In the genomic region with DNA sequence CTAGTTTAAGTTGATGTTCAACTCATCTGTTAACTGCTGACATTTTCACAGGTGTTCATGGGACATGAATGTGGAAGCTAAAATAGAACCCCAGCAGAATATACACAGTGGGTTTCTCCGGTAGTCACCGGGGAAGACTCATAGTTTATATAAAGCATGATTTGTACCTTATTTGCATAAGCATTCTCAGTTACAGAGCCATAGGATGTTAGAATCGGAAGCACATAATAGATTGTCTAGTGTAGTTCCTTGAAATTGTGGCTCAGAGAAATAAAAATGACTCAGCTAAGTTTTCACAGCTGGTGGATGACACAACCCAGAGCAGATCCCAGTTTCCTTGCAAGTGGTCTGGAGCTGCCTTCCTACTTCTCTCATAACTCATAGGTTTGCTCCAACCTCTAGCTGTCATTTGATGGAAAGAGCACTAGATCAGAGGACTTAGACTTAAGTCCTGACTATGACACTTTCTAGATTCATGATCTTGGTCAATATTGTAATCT, we compare ENCODE assay signal across 9 cellular contexts.
DNase-seq lines count a peak whose midpoint lies in the region; ATAC-seq and TF ChIP-seq lines count a peak whose summit lies in the region.
"Had no signal": no experiment of that assay in that cellular context is flagged by ENCODE, and none has a peak within 500 bp of the region (broad histone marks: within the 10 kb centered on the region; RNA-seq: fewer than 3 reads in every experiment).

No MANE protein-coding gene starts in this region.

- no peak overlapping the region for H3K27ac Mint-ChIP-seq in activated T-helper 1 cell treated with anti-CD3 and anti-CD28 coated beads, Interleukin-12 subunit alpha, Interleukin-12 subunit beta, Interleukin-2, Interleukin-4 antibody, amounts not matched to agents 30 ng/mL and 10 ng/mL and 1 ng/mL, durations not matched to agents 14 hours and 24 hours and 36 hours

- no peaks in the 10 kb centered on the region for H3K36me3 Mint-ChIP-seq in activated T-helper 1 cell treated with anti-CD3 and anti-CD28 coated beads, Interleukin-12 subunit alpha, Interleukin-12 subunit beta, Interleukin-2, Interleukin-4 antibody, amounts not matched to agents 30 ng/mL and 10 ng/mL and 1 ng/mL, durations not matched to agents 14 hours and 24 hours and 36 hours (ENCODE audit: low read depth)

- ATAC-seq in GM18502 (IDR thresholded peaks at IDR 0.05; ENCODE audit: poor library complexity, unreplicated experiment) (peak; percentile 94), GM21786 (IDR thresholded peaks at IDR 0.05; ENCODE audit: unreplicated experiment) (peak; percentile 67), HG03097 (IDR thresholded peaks at IDR 0.05; ENCODE audit: low FRiP score, unreplicated experiment) (no peak)

- CTCF ChIA-PET in OCI-LY7 (lab: Charles Lee; ENCODE audit: unreplicated experiment): no interaction called here

- no peak overlapping the region for H2AFZ ChIP-seq in OCI-LY7 (ENCODE audit: low read length)

- H3K4me3 ChIP-seq in fibroblast of villous mesenchyme (ENCODE audit: low read depth, low read length): no peak overlapping the region
- no peak overlapping the region for H3K4me3 ChIP-seq in OCI-LY7 (ENCODE audit: low read depth, low read length, poor library complexity, severe bottlenecking)
- H3K4me3 ChIP-seq: SJCRH30 had no signal

- H3K36me3 ChIP-seq in OCI-LY7 (ENCODE audit: insufficient read depth, low read length): no peaks in the 10 kb centered on the region
- H3K36me3 ChIP-seq: SJCRH30 had no signal

- BruUV-seq in OCI-LY7 (replicated peaks; lab: Mats Ljungman, UMichigan): no TSS peak

- no peaks in the 10 kb centered on the region for H4K20me1 ChIP-seq in OCI-LY7 (ENCODE audit: insufficient read depth, low read length)

- no peaks in the 10 kb centered on the region for H3K79me2 ChIP-seq in OCI-LY7 (ENCODE audit: insufficient read depth, low read depth, low read length)

- H3K27ac ChIP-seq in OCI-LY7 (ENCODE audit: low read depth, low read length, poor library complexity, severe bottlenecking): no peak overlapping the region
- H3K27ac ChIP-seq: SJCRH30 had no signal

- intact Hi-C loops in activated T-helper 1 cell treated with anti-CD3 and anti-CD28 coated beads, Interleukin-12 subunit alpha, Interleukin-12 subunit beta, Interleukin-2, Interleukin-4 antibody, amounts not matched to agents 30 ng/mL and 10 ng/mL and 1 ng/mL, durations not matched to agents 14 hours and 24 hours and 36 hours (cut with micrococcal nuclease): no loop called here
- intact Hi-C loops in OCI-LY7 (cut with micrococcal nuclease; ENCODE audit: unreplicated experiment): no loop called here

- H3K4me1 Mint-ChIP-seq in activated T-helper 1 cell treated with anti-CD3 and anti-CD28 coated beads, Interleukin-12 subunit alpha, Interleukin-12 subunit beta, Interleukin-2, Interleukin-4 antibody, amounts not matched to agents 30 ng/mL and 10 ng/mL and 1 ng/mL, durations not matched to agents 14 hours and 24 hours and 36 hours (ENCODE audit: low read depth): no peaks in the 10 kb centered on the region

- no peaks in the 10 kb centered on the region for H3K9me3 ChIP-seq in OCI-LY7 (ENCODE audit: low read length)
- H3K9me3 ChIP-seq: SJCRH30 had no signal

- H3K9me2 ChIP-seq in OCI-LY7 (ENCODE audit: insufficient read depth, low read length): no peaks in the 10 kb centered on the region

- no peaks in the 10 kb centered on the region for H3K9me3 Mint-ChIP-seq in activated T-helper 1 cell treated with anti-CD3 and anti-CD28 coated beads, Interleukin-12 subunit alpha, Interleukin-12 subunit beta, Interleukin-2, Interleukin-4 antibody, amounts not matched to agents 30 ng/mL and 10 ng/mL and 1 ng/mL, durations not matched to agents 14 hours and 24 hours and 36 hours

- H3K4me3 Mint-ChIP-seq in activated T-helper 1 cell treated with anti-CD3 and anti-CD28 coated beads, Interleukin-12 subunit alpha, Interleukin-12 subunit beta, Interleukin-2, Interleukin-4 antibody, amounts not matched to agents 30 ng/mL and 10 ng/mL and 1 ng/mL, durations not matched to agents 14 hours and 24 hours and 36 hours: no peak overlapping the region

- no peaks in the 10 kb centered on the region for H3K4me1 ChIP-seq in OCI-LY7 (ENCODE audit: insufficient read depth, low read length, poor library complexity, severe bottlenecking)
- H3K4me1 ChIP-seq: SJCRH30 had no signal

- POLR2A ChIA-PET in OCI-LY7 (lab: Charles Lee): interaction anchor here (0.6 to 1.0 kb wide), 3 partner anchors 11 to 1978 kb away, joined by 3 to 5 read pairs (median 3); no protein-coding TSS in a partner anchor

- TF ChIP-seq CTCF in fibroblast of villous mesenchyme (IDR thresholded peaks at IDR 0.05; ENCODE audit: insufficient read depth, low read depth, low read length) (no peak), OCI-LY7 (conservative IDR thresholded peaks at IDR 0.05; ENCODE audit: low read length) (no peak)

- no peak overlapping the region for H3K4me2 ChIP-seq in OCI-LY7 (ENCODE audit: low read length)

- DNase-seq in M059J (ENCODE audit: low read depth) (peak; percentile 80), fibroblast of villous mesenchyme (ENCODE audit: low read depth) (peak; percentile 84), NCI-H1436 (lab: John Stamatoyannopoulos, UW) (no peak), OCI-LY7 (ENCODE audit: low spot score) (no peak)
- DNase-seq in activated T-helper 1 cell treated with anti-CD3 and anti-CD28 coated beads, Interleukin-12 subunit alpha, Interleukin-12 subunit beta, Interleukin-2, Interleukin-4 antibody, amounts not matched to agents 30 ng/mL and 10 ng/mL and 1 ng/mL, durations not matched to agents 14 hours and 24 hours and 36 hours (ENCODE audit: low spot score): no peak

- H3K27me3 Mint-ChIP-seq in activated T-helper 1 cell treated with anti-CD3 and anti-CD28 coated beads, Interleukin-12 subunit alpha, Interleukin-12 subunit beta, Interleukin-2, Interleukin-4 antibody, amounts not matched to agents 30 ng/mL and 10 ng/mL and 1 ng/mL, durations not matched to agents 14 hours and 24 hours and 36 hours (ENCODE audit: insufficient read depth): no peaks in the 10 kb centered on the region

Comparison
In these comparisons a context has a peak if more than half of its experiments do, and no peak if none do; other contexts are left out.
1. DNase-seq: peak in M059J (single experiment) and fibroblast of villous mesenchyme (single experiment); none in activated T-helper 1 cell treated with anti-CD3 and anti-CD28 coated beads, Interleukin-12 subunit alpha, Interleukin-12 subunit beta, Interleukin-2, Interleukin-4 antibody, amounts not matched to agents 30 ng/mL and 10 ng/mL and 1 ng/mL, durations not matched to agents 14 hours and 24 hours and 36 hours (single experiment), NCI-H1436 (single experiment) and OCI-LY7 (single experiment).